In the genomic region with DNA sequence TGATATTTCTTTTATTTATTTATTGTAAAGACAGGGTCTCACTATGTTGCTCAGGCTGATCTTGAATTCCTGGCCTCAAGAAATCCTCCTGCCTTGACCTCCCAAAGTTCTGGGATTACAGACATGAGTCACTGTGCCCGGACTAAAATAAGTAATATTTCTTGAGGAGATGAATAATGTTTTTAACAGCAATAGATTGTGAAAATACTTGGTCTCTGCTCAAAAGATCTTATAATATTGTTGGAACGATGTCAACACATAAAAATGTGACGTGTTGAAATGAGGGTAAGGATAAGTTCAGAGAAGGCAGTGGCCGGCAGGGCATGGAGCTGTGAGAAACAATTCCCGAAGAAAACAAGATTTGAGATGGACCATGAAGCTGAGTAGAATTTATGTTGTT, we compare ENCODE assay signal across 18 cellular contexts.
"Had no signal": no experiment of that assay in that cellular context is flagged by ENCODE, and none has a peak within 500 bp of the region (broad histone marks: within the 10 kb centered on the region; RNA-seq: fewer than 3 reads in every experiment).

No MANE protein-coding gene starts in this region.

- H3K4me3 Mint-ChIP-seq: activated naive CD4-positive, alpha-beta T cell treated with anti-CD3 and anti-CD28 coated beads, Interleukin-2, amount 10 ng/mL, durations not matched to agents 7 days and 5 days; activated T-helper 17 cell treated with anti-CD3 and anti-CD28 coated beads, Interleukin-2, amount 50 U/mL, for 72 hours; central memory CD8-positive, alpha-beta T cell; naive thymus-derived CD4-positive, alpha-beta T cell; T-cell had no signal

- H3K27me3 ChIP-seq: right atrium auricular region, upper lobe of right lung had no signal

- H3K9me3 ChIP-seq: left ventricle myocardium inferior, right atrium auricular region, SK-N-SH, upper lobe of right lung had no signal

- H3K27me3 Mint-ChIP-seq: activated naive CD4-positive, alpha-beta T cell treated with anti-CD3 and anti-CD28 coated beads, Interleukin-2, amount 10 ng/mL, durations not matched to agents 7 days and 5 days; activated T-helper 17 cell treated with anti-CD3 and anti-CD28 coated beads, Interleukin-2, amount 50 U/mL, for 72 hours; central memory CD8-positive, alpha-beta T cell; naive thymus-derived CD4-positive, alpha-beta T cell; T-cell had no signal

- H3K4me1 ChIP-seq: left ventricle myocardium inferior, right atrium auricular region, upper lobe of right lung had no signal

- H3K4me3 ChIP-seq: left ventricle myocardium inferior, right atrium auricular region, upper lobe of right lung had no signal

- H3K36me3 ChIP-seq: left ventricle myocardium inferior, right atrium auricular region, upper lobe of right lung had no signal

- H3K27ac ChIP-seq: left ventricle myocardium inferior, right atrium auricular region, upper lobe of right lung had no signal

- DNase-seq: activated CD4-positive, alpha-beta T cell treated with anti-CD3 and anti-CD28 coated beads for 1 hour; activated CD4-positive, alpha-beta T cell treated with anti-CD3 and anti-CD28 coated beads, Interleukin-2, amount 50 U/mL, for 48 hours; activated naive CD4-positive, alpha-beta T cell treated with anti-CD3 and anti-CD28 coated beads, Interleukin-2, amount 10 ng/mL, durations not matched to agents 7 days and 5 days; glutamatergic neuron; hypothalamus; left ventricle myocardium inferior; naive thymus-derived CD4-positive, alpha-beta T cell; SK-N-SH; small intestine; stimulated activated CD4-positive, alpha-beta T cell treated with anti-CD3 and anti-CD28 coated beads, Interleukin-4, amount 100 ng/mL, for 4 hours; stimulated activated CD8-positive, alpha-beta memory T cell treated with anti-CD3 and anti-CD28 coated beads, Interleukin-4, amount 100 ng/mL, for 48 hours; stimulated activated naive CD8-positive, alpha-beta T cell treated with anti-CD3 and anti-CD28 coated beads, Interleukin-15, Interleukin-2, amounts not matched to agents 100 U/mL and 50 U/mL, for 24 hours; T-cell; T-helper 9 cell; upper lobe of right lung had no signal

- H3K27ac Mint-ChIP-seq: activated naive CD4-positive, alpha-beta T cell treated with anti-CD3 and anti-CD28 coated beads, Interleukin-2, amount 10 ng/mL, durations not matched to agents 7 days and 5 days; activated T-helper 17 cell treated with anti-CD3 and anti-CD28 coated beads, Interleukin-2, amount 50 U/mL, for 72 hours; naive thymus-derived CD4-positive, alpha-beta T cell; T-cell had no signal

- H3K9me3 Mint-ChIP-seq: activated naive CD4-positive, alpha-beta T cell treated with anti-CD3 and anti-CD28 coated beads, Interleukin-2, amount 10 ng/mL, durations not matched to agents 7 days and 5 days; activated T-helper 17 cell treated with anti-CD3 and anti-CD28 coated beads, Interleukin-2, amount 50 U/mL, for 72 hours had no signal

- H3K36me3 Mint-ChIP-seq: activated naive CD4-positive, alpha-beta T cell treated with anti-CD3 and anti-CD28 coated beads, Interleukin-2, amount 10 ng/mL, durations not matched to agents 7 days and 5 days; T-cell had no signal

- H3K4me1 Mint-ChIP-seq: activated naive CD4-positive, alpha-beta T cell treated with anti-CD3 and anti-CD28 coated beads, Interleukin-2, amount 10 ng/mL, durations not matched to agents 7 days and 5 days; activated T-helper 17 cell treated with anti-CD3 and anti-CD28 coated beads, Interleukin-2, amount 50 U/mL, for 72 hours; central memory CD8-positive, alpha-beta T cell; T-cell had no signal
